In genomic region chr2:136736236-136736635, GRCh38 we compare ENCODE assay signal across 28 cellular contexts. TPM values are rescaled to one million over a fixed set of nuclear protein-coding genes. Genes with fewer than 3 reads are reported as not detected.
"Had no signal": no experiment of that assay in that cellular context is flagged by ENCODE, and none has a peak within 500 bp of the region (broad histone marks: within the 10 kb centered on the region; RNA-seq: fewer than 3 reads in every experiment).

No MANE protein-coding gene starts in this region.

- H3K79me2 ChIP-seq: parathyroid adenoma had no signal

- H3K9me3 ChIP-seq: ovary, psoas muscle, stomach, thoracic aorta, thyroid gland, tibial nerve, upper lobe of left lung, vagina had no signal

- H3K36me3 Mint-ChIP-seq: natural killer cell; neural progenitor cell; stimulated activated effector memory CD8-positive, alpha-beta T cell treated with anti-CD3 and anti-CD28 coated beads, Interleukin-12 subunit alpha, Interleukin-12 subunit beta, amount 100 ng/mL, for 72 hours; stimulated activated naive B cell treated with anti-CD40 and anti-IgM and Interleukin-4, amounts not matched to agents 10 μg/mL and 1 μg/mL and 100 μg/mL, for 72 hours had no signal

- H3K4me1 ChIP-seq: neural progenitor cell, parathyroid adenoma, psoas muscle, stomach, thyroid gland, tibial nerve, upper lobe of left lung, vagina had no signal

- ATAC-seq: natural killer cell; psoas muscle; right cardiac atrium; sciatic nerve; stimulated activated effector memory CD8-positive, alpha-beta T cell treated with anti-CD3 and anti-CD28 coated beads, Interleukin-12 subunit alpha, Interleukin-12 subunit beta, amount 100 ng/mL, for 72 hours; stimulated activated naive B cell treated with anti-CD40 and anti-IgM and Interleukin-4, amounts not matched to agents 10 μg/mL and 1 μg/mL and 100 μg/mL, for 72 hours had no signal

- H3K27ac ChIP-seq: neural progenitor cell, ovary, parathyroid adenoma, psoas muscle, skin epidermis, stomach, thoracic aorta, thyroid gland, tibial nerve, upper lobe of left lung, vagina had no signal

- H3K9ac ChIP-seq: neural progenitor cell, parathyroid adenoma had no signal

- H3K4me3 ChIP-seq: neural progenitor cell, ovary, psoas muscle, skin epidermis, stomach, thoracic aorta, thyroid gland, tibial nerve, upper lobe of left lung, vagina had no signal

- H3K36me3 ChIP-seq: neural progenitor cell, ovary, stomach, thoracic aorta, thyroid gland, tibial nerve, upper lobe of left lung, vagina had no signal

- H3K9me3 Mint-ChIP-seq: nephron; neural progenitor cell; stimulated activated effector memory CD8-positive, alpha-beta T cell treated with anti-CD3 and anti-CD28 coated beads, Interleukin-12 subunit alpha, Interleukin-12 subunit beta, amount 100 ng/mL, for 72 hours had no signal

- H3K4me2 ChIP-seq: neural progenitor cell had no signal

- H3K4me3 Mint-ChIP-seq: natural killer cell; nephron; neural progenitor cell; stimulated activated effector memory CD8-positive, alpha-beta T cell treated with anti-CD3 and anti-CD28 coated beads, Interleukin-12 subunit alpha, Interleukin-12 subunit beta, amount 100 ng/mL, for 72 hours; stimulated activated naive B cell treated with anti-CD40 and anti-IgM and Interleukin-4, amounts not matched to agents 10 μg/mL and 1 μg/mL and 100 μg/mL, for 72 hours; stimulated activated naive CD8-positive, alpha-beta T cell treated with anti-CD3 and anti-CD28 coated beads, Interleukin-15, Interleukin-2, amounts not matched to agents 100 ng/mL and 50 ng/mL, for 24 hours had no signal

- H3K27ac Mint-ChIP-seq: natural killer cell; nephron; neural progenitor cell; progenitor cell of endocrine pancreas; stimulated activated effector memory CD8-positive, alpha-beta T cell treated with anti-CD3 and anti-CD28 coated beads, Interleukin-12 subunit alpha, Interleukin-12 subunit beta, amount 100 ng/mL, for 72 hours; stimulated activated naive B cell treated with anti-CD40 and anti-IgM and Interleukin-4, amounts not matched to agents 10 μg/mL and 1 μg/mL and 100 μg/mL, for 72 hours; stimulated activated naive CD8-positive, alpha-beta T cell treated with anti-CD3 and anti-CD28 coated beads, Interleukin-15, Interleukin-2, amounts not matched to agents 100 ng/mL and 50 ng/mL, for 24 hours had no signal

- H3K4me1 Mint-ChIP-seq: natural killer cell; nephron; neural progenitor cell; stimulated activated effector memory CD8-positive, alpha-beta T cell treated with anti-CD3 and anti-CD28 coated beads, Interleukin-12 subunit alpha, Interleukin-12 subunit beta, amount 100 ng/mL, for 72 hours; stimulated activated naive B cell treated with anti-CD40 and anti-IgM and Interleukin-4, amounts not matched to agents 10 μg/mL and 1 μg/mL and 100 μg/mL, for 72 hours had no signal

- H3K27me3 ChIP-seq: ovary, thyroid gland, tibial nerve, upper lobe of left lung, vagina had no signal

- DNase-seq: natural killer cell; occipital lobe; ovary; posterior cingulate gyrus; psoas muscle; right cardiac atrium; stimulated activated CD4-positive, alpha-beta T cell treated with anti-CD3 and anti-CD28 coated beads, Interleukin-15, amount 100 ng/mL, for 24 hours; stimulated activated CD4-positive, alpha-beta T cell treated with anti-CD3 and anti-CD28 coated beads, Interleukin-2, amount 100 ng/mL, for 24 hours; stimulated activated CD4-positive, alpha-beta T cell treated with anti-CD3 and anti-CD28 coated beads, Interleukin-2, amount 100 ng/mL, for 48 hours; stimulated activated CD4-positive, alpha-beta T cell treated with anti-CD3 and anti-CD28 coated beads, Interleukin-4, amount 100 ng/mL, for 24 hours; stimulated activated naive B cell treated with anti-CD40 and anti-IgM and Interleukin-4, amounts not matched to agents 10 μg/mL and 1 μg/mL and 100 μg/mL, for 72 hours; stimulated activated naive CD4-positive, alpha-beta T cell treated with Interleukin-2 at 50 U/mL for 16 hours; stomach; thyroid gland; trophoblast cell; upper lobe of left lung had no signal

- FAIRE-seq: urothelium cell line had no signal

- H2AFZ ChIP-seq: neural progenitor cell, parathyroid adenoma had no signal

RNA-seq across cellular contexts. Expression of gene THSD7B, which starts 29.1 kb away (rescaled TPM):
- total RNA-seq: natural killer cell had no signal
